ENCODE assay signal across 7 cellular contexts in the genomic region with DNA sequence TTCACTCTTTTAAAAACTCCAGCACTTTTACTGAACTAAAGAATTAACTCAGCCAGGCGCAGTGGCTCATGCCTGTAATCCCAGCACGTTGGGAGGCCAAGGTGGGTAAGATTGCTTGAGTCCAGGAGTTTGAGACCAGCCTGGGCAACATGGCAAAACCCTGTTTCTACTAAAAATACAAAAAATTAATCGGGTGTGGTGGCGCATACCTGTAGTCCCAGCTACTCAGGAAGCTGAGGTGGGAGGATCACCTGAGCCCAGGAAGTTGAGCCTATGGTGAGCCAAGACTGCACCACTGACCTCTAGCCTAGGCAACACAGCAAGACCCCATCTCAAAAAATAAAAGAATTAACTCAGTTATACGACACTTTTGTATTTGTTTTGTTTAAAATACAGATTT. TPM values are rescaled to one million over a fixed set of nuclear protein-coding genes. Genes with fewer than 3 reads are reported as not detected.
DNase-seq lines count a peak whose midpoint lies in the region; ATAC-seq and TF ChIP-seq lines count a peak whose summit lies in the region.
"Not testable (repeated sequence)": the region's sequence is repeated elsewhere in the genome, so short reads cannot be mapped to it uniquely, and the experiment has no call there.

No MANE protein-coding gene starts in this region.

- DNase-seq in chondrocyte (ENCODE audit: low spot score); heart left ventricle; right lobe of liver; tibial nerve (ENCODE audit: low spot score in 2 of 2): not testable (repeated sequence)

- 80 to 92% (median 91%) methylated on average over 5 of the region's 5 CpGs for WGBS in heart left ventricle, 4 donors
- WGBS in right lobe of liver (ENCODE audit: insufficient coverage, low coverage, low lambda C conversion rate, missing lambda C conversion rate), result 79% methylated on average over 5 of the region's 5 CpGs
- 72 to 77% methylated on average over 5 of the region's 5 CpGs for WGBS in tibial nerve, 2 donors

- H2AFZ ChIP-seq in parathyroid adenoma, result peak overlapping the region; percentile 64

- H3K4me3 Mint-ChIP-seq in chondrocyte (ENCODE audit: unreplicated experiment), result peak overlapping the region; percentile 37

- not testable (repeated sequence) for ATAC-seq in heart left ventricle, right lobe of liver

- H3K27ac ChIP-seq in HUES48 (ENCODE audit: low read depth, low read length) (peak overlapping the region; percentile 45), heart left ventricle (peak overlapping the region; percentile 15 to 78 (median 50)), right lobe of liver (peak overlapping the region; percentile 34 to 56 (median 53)), stomach smooth muscle (ENCODE audit: low read length) (peak overlapping the region; percentile 66), tibial nerve (peak overlapping the region in 3 of 4 donors; percentile 38 to 87 (median 86))
- H3K27ac ChIP-seq in parathyroid adenoma, result not testable (repeated sequence)

- H3K36me3 Mint-ChIP-seq in chondrocyte (ENCODE audit: low read depth), result peaks cover 20% of the 10 kb centered on the region

- H3K9ac ChIP-seq in HUES48 (ENCODE audit: low read depth, low read length); parathyroid adenoma; stomach smooth muscle (ENCODE audit: low read length in 2 of 2): not testable (repeated sequence)

- H3K4me3 ChIP-seq in HUES48 (ENCODE audit: low read depth, low read length); heart left ventricle; right lobe of liver; parathyroid adenoma (ENCODE audit: low read depth, low read length); tibial nerve: not testable (repeated sequence)
- peak overlapping the region in 1 of 2 donors; percentile 22 for H3K4me3 ChIP-seq in stomach smooth muscle (ENCODE audit: low read length in 2 of 2)

- H3K36me3 ChIP-seq in HUES48 (ENCODE audit: control insufficient read depth, insufficient read depth, low read length); heart left ventricle; right lobe of liver; parathyroid adenoma (ENCODE audit: control insufficient read depth, insufficient read depth, low read length); stomach smooth muscle (ENCODE audit: control insufficient read depth in 2 of 2, insufficient read depth in 2 of 2, low read length in 2 of 2); tibial nerve: not testable (repeated sequence)

- H3K9me3 Mint-ChIP-seq in chondrocyte (ENCODE audit: low read depth), result not testable (repeated sequence)

- intact Hi-C loops in heart left ventricle (cut with DNase I); right lobe of liver (cut with DNase I): not testable (repeated sequence)

- H3K4me1 Mint-ChIP-seq in chondrocyte (ENCODE audit: low read depth), result peaks cover 96% of the 10 kb centered on the region

- not testable (repeated sequence) for H3K4me2 ChIP-seq in parathyroid adenoma (ENCODE audit: low read length)

- not testable (repeated sequence) for H3K9me3 ChIP-seq in HUES48 (ENCODE audit: control insufficient read depth, insufficient read depth, low read length); heart left ventricle; right lobe of liver; parathyroid adenoma (ENCODE audit: control insufficient read depth, low read length); stomach smooth muscle (ENCODE audit: control insufficient read depth in 2 of 2, low read length in 2 of 2); tibial nerve

- TF ChIP-seq CTCF in chondrocyte (IDR thresholded peaks at IDR 0.05); heart left ventricle (IDR thresholded peaks at IDR 0.05); right lobe of liver (IDR thresholded peaks at IDR 0.05); parathyroid adenoma (IDR thresholded peaks at IDR 0.05); tibial nerve (IDR thresholded peaks at IDR 0.05): not testable (repeated sequence)

- H3K27ac Mint-ChIP-seq in chondrocyte (ENCODE audit: unreplicated experiment), result peak overlapping the region; percentile 92

- H3K4me1 ChIP-seq in HUES48 (ENCODE audit: control insufficient read depth, insufficient read depth, low read length), result not testable (repeated sequence)
- H3K4me1 ChIP-seq in heart left ventricle (peaks cover 0 to 65% (median 10%) of the 10 kb centered on the region in 12 donors), right lobe of liver (peaks cover 0 to 14% (median 7%) of the 10 kb centered on the region in 4 donors), parathyroid adenoma (peaks cover 12% of the 10 kb centered on the region), stomach smooth muscle (ENCODE audit: control insufficient read depth, insufficient read depth, low read length) (peaks cover 43% of the 10 kb centered on the region), tibial nerve (peaks cover 0 to 74% (median 29%) of the 10 kb centered on the region in 4 donors)

- TF ChIP-seq EP300 in tibial nerve (IDR thresholded peaks at IDR 0.05), result not testable (repeated sequence)

- not testable (repeated sequence) for H3K27me3 ChIP-seq in HUES48 (ENCODE audit: control insufficient read depth, insufficient read depth, low read length); heart left ventricle; right lobe of liver; parathyroid adenoma (ENCODE audit: control insufficient read depth, insufficient read depth, low read length); stomach smooth muscle (ENCODE audit: control insufficient read depth in 1 of 2, insufficient read depth in 2 of 2, low read length in 2 of 2); tibial nerve

- not testable (repeated sequence) for H3K79me2 ChIP-seq in parathyroid adenoma

- TF ChIP-seq POLR2A in heart left ventricle (IDR thresholded peaks at IDR 0.05); right lobe of liver (IDR thresholded peaks at IDR 0.05); tibial nerve (IDR thresholded peaks at IDR 0.05): not testable (repeated sequence)

- H3K27me3 Mint-ChIP-seq in chondrocyte (ENCODE audit: low read depth), result not testable (repeated sequence)

RNA-seq across cellular contexts. Expression of gene TC2N, which starts 30.4 kb away (rescaled TPM):
- total RNA-seq in chondrocyte (9.1 to 14.4 TPM (median 11.2 TPM) in 3 replicates), heart left ventricle (10 to 100 TPM in 1 of 9 donors, 1 to 10 TPM in 8; 1.1 to 17.1 (median 3.2) TPM), right lobe of liver (1 to 10 TPM; 1.0 to 6.5 (median 4.3) TPM), tibial nerve (10 to 100 TPM; 23.4 to 35.2 (median 25.7) TPM)
- polyA plus RNA-seq in heart left ventricle, result 1 to 10 TPM; 1.2 to 2.1 TPM

RNA-seq across cellular contexts. Expression of gene FBLN5, which starts 49.8 kb away (rescaled TPM):
- total RNA-seq in chondrocyte (1,189 to 1,311 TPM (median 1,232 TPM) in 3 replicates), heart left ventricle (100 to 1,000 TPM in 1 of 9 donors, 10 to 100 TPM in 8; 26.6 to 129 (median 40.3) TPM), right lobe of liver (10 to 100 TPM in 5 of 6 experiments, 1 to 10 TPM in 1; 6.7 to 36.3 (median 17.8) TPM), tibial nerve (100 to 1,000 TPM; 109 to 215 (median 186) TPM)
- 10 to 100 TPM; 26.0 to 33.3 TPM for polyA plus RNA-seq in heart left ventricle
